In genomic region chrX:24169211-24169610, GRCh38 we compare ENCODE assay signal across 8 cellular contexts. TPM values are rescaled to one million over a fixed set of nuclear protein-coding genes. Genes with fewer than 3 reads are reported as not detected.
A peak's percentile ranks its signal among the peaks of the same experiment; 100 is the strongest.
DNase-seq lines count a peak whose midpoint lies in the region; ATAC-seq and TF ChIP-seq lines count a peak whose summit lies in the region.

No MANE protein-coding gene starts in this region.

- H3K27ac Mint-ChIP-seq in HFFc6, result peak overlapping the region; percentile 80
- H3K27ac Mint-ChIP-seq in natural killer cell treated with Interleukin-12 subunit alpha and Interleukin-12 subunit beta and Interleukin-15 and Interleukin-18, amount 100 ng/mL, for 72 hours, result peak overlapping the region; percentile 74 to 81

- H2AFZ ChIP-seq in PC-3 (ENCODE audit: low read length), result no peak overlapping the region

- H3K4me2 ChIP-seq in PC-3 (ENCODE audit: low read length), result no peak overlapping the region

- no peak for TF ChIP-seq POLR2A in NB4 (IDR thresholded peaks at IDR 0.05; ENCODE audit: extremely low read depth, insufficient read length)

- no peaks in the 10 kb centered on the region for H3K27me3 ChIP-seq in PC-3 (ENCODE audit: low read length)

- POLR2A ChIA-PET in PC-3 (lab: Charles Lee; ENCODE audit: unreplicated experiment), result no interaction called here

- no peaks in the 10 kb centered on the region for H3K4me1 ChIP-seq in PC-3 (ENCODE audit: insufficient read depth, low read length)

- peaks cover 7% of the 10 kb centered on the region for H3K27me3 Mint-ChIP-seq in HFFc6 (ENCODE audit: insufficient read depth)
- no peaks in the 10 kb centered on the region for H3K27me3 Mint-ChIP-seq in natural killer cell treated with Interleukin-12 subunit alpha and Interleukin-12 subunit beta and Interleukin-15 and Interleukin-18, amount 100 ng/mL, for 72 hours

- intact Hi-C loops in PC-3 (cut with micrococcal nuclease), result loop anchor here (10.0 kb wide), 1 partner anchor 46 kb away; no protein-coding TSS in a partner anchor

- peaks cover 68% of the 10 kb centered on the region for H3K4me1 Mint-ChIP-seq in HFFc6 (ENCODE audit: low read depth)
- H3K4me1 Mint-ChIP-seq in natural killer cell treated with Interleukin-12 subunit alpha and Interleukin-12 subunit beta and Interleukin-15 and Interleukin-18, amount 100 ng/mL, for 72 hours (ENCODE audit: low read depth in 2 of 2), result peaks cover 44 to 51% of the 10 kb centered on the region in 2 donors

- CTCF ChIA-PET in PC-3 (lab: Charles Lee), result no interaction called here

- no peak overlapping the region for H3K4me3 ChIP-seq in NB4 (ENCODE audit: low read depth, low read length)
- no peak overlapping the region for H3K4me3 ChIP-seq in PC-3 (ENCODE audit: low read length)

- BruUV-seq in PC-3 (replicated peaks; lab: Mats Ljungman, UMichigan), result no TSS peak

- TF ChIP-seq CTCF in HFFc6 (IDR thresholded peaks at IDR 0.05) (no peak), NB4 (IDR thresholded peaks at IDR 0.05; ENCODE audit: low read depth, low read length) (no peak), PC-3 (conservative IDR thresholded peaks at IDR 0.05; ENCODE audit: low read depth, low read length) (no peak)

- no peaks in the 10 kb centered on the region for H3K9me3 Mint-ChIP-seq in HFFc6
- H3K9me3 Mint-ChIP-seq in natural killer cell treated with Interleukin-12 subunit alpha and Interleukin-12 subunit beta and Interleukin-15 and Interleukin-18, amount 100 ng/mL, for 72 hours, result no peaks in the 10 kb centered on the region

- H3K36me3 ChIP-seq in PC-3 (ENCODE audit: low read depth, low read length), result peaks cover 32% of the 10 kb centered on the region

- ATAC-seq in GM18909 (IDR thresholded peaks at IDR 0.05; ENCODE audit: poor library complexity, unreplicated experiment) (peak; percentile 81), PC-3 (no peak)
- ATAC-seq in natural killer cell treated with Interleukin-12 subunit alpha and Interleukin-12 subunit beta and Interleukin-15 and Interleukin-18, amount 100 ng/mL, for 72 hours, result peak in 1 of 2 donors; percentile 20

- peaks cover 54% of the 10 kb centered on the region for H4K20me1 ChIP-seq in PC-3 (ENCODE audit: low read length)

- no peaks in the 10 kb centered on the region for H3F3A ChIP-seq in PC-3 (ENCODE audit: low read length, unreplicated experiment)

- no peak for DNase-seq in HFFc6
- peak; percentile 24 for DNase-seq in NB4 (ENCODE audit: low read depth)
- no peak for DNase-seq in natural killer cell treated with Interleukin-12 subunit alpha and Interleukin-12 subunit beta and Interleukin-15 and Interleukin-18, amount 100 ng/mL, for 72 hours (ENCODE audit: low spot score)
- DNase-seq in NCI-H510A treated with DMSO at 0.1 percent for 48 hours (lab: John Stamatoyannopoulos, UW), result no peak
- DNase-seq in NCI-H2196 treated with DMSO at 0.1 percent for 48 hours (lab: John Stamatoyannopoulos, UW; ENCODE audit: unreplicated experiment), result no peak
- no peak for DNase-seq in middle frontal gyrus (ENCODE audit: extremely low spot score, low spot score)
- DNase-seq in PC-3, result no peak

- no peak overlapping the region for H3K9ac ChIP-seq in PC-3 (ENCODE audit: low read length)

- no peaks in the 10 kb centered on the region for H3K9me2 ChIP-seq in PC-3 (replicated peaks; ENCODE audit: low read length)

- H3K79me2 ChIP-seq in PC-3 (ENCODE audit: low read length), result peaks cover 83% of the 10 kb centered on the region

- H3K36me3 Mint-ChIP-seq in HFFc6 (ENCODE audit: low read depth), result peaks cover 5% of the 10 kb centered on the region; the same call in 1 of the 2 replicates
- H3K36me3 Mint-ChIP-seq in natural killer cell treated with Interleukin-12 subunit alpha and Interleukin-12 subunit beta and Interleukin-15 and Interleukin-18, amount 100 ng/mL, for 72 hours, result no peaks in the 10 kb centered on the region

- H3K27ac ChIP-seq in PC-3 (ENCODE audit: low read length), result no peak overlapping the region

- no peak overlapping the region for H3K4me3 Mint-ChIP-seq in HFFc6
- peak overlapping the region; percentile 70 for H3K4me3 Mint-ChIP-seq in natural killer cell treated with Interleukin-12 subunit alpha and Interleukin-12 subunit beta and Interleukin-15 and Interleukin-18, amount 100 ng/mL, for 72 hours

- H3K9me3 ChIP-seq in PC-3 (ENCODE audit: low read length), result no peaks in the 10 kb centered on the region

RNA-seq across cellular contexts. Expression of gene ZFX, which starts 19.7 kb away (rescaled TPM):
- total RNA-seq in HFFc6 (2021; fragmentation: NEBNext Ultra II Directional; extraction: Animal tissue kit (Norgen Biotek cat#: 25700)), result 10 to 100 TPM; 28.1 to 34.0 (median 32.9) TPM
- 10 to 100 TPM; 57.7 to 78.1 TPM for total RNA-seq in natural killer cell treated with Interleukin-12 subunit alpha and Interleukin-12 subunit beta and Interleukin-15 and Interleukin-18, amount 100 ng/mL, for 72 hours
- total RNA-seq in PC-3 (2014; rRNA removed), result 21.0 and 25.9 TPM in 2 replicates
